9 cellular contexts compared by ENCODE assay signal in the genomic region with DNA sequence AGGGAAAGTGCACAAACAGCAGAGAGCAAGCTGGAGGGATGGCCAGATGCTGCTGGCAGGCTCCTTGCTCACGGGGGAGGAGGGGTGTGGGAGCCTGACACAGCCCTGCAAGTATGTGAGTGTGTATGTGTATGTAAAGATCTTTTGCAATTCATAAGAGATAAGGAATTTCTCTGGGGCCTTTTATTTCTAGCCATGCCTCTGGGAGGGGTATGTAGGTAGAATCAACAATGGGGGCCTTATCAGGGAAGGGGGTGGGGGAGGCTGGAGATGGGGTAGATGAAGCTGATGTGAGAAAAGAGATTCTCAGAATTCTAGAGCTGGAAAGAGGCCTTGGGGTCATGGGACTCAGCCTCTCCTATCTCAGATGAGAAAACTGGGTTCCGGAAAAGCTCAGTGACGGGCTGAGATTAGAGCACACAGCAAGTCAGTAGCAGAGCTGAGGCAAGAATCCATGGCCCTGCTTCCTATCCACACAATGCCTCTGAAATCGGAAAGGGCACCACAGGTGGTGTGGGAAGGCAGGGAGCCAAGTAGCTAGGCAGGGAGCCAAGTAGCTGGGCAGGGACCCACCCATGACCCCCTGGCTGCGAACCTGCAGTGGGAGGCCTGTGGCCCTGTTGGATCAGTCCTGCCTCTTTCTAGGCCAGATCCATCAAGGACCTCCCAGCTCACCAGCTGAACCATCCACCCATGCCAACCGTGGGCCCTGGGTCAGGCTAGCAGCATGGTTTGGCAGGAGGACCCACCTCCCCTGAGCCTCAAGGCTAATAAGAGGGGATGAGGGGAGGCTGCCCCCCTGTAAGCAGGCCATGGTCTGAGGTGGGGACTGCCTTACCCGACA. TPM values are rescaled to one million over a fixed set of nuclear protein-coding genes. Genes with fewer than 3 reads are reported as not detected.
DNase-seq lines count a peak whose midpoint lies in the region; ATAC-seq and TF ChIP-seq lines count a peak whose summit lies in the region.
"Had no signal": no experiment of that assay in that cellular context is flagged by ENCODE, and none has a peak within 500 bp of the region (broad histone marks: within the 10 kb centered on the region; RNA-seq: fewer than 3 reads in every experiment).

No MANE protein-coding gene starts in this region.

- ATAC-seq in GM18907 (IDR thresholded peaks at IDR 0.05; ENCODE audit: unreplicated experiment): no peak

- H3K4me3 ChIP-seq in coronary artery (no peak overlapping the region), mesodermal cell (ENCODE audit: extremely low read depth, insufficient read depth, low read length, poor library complexity, severe bottlenecking) (no peak overlapping the region)

- peaks cover 51% of the 10 kb centered on the region for H3K4me1 ChIP-seq in mesodermal cell (ENCODE audit: control insufficient read depth, insufficient read depth, low read length, poor library complexity, severe bottlenecking)

- H3K9me3 ChIP-seq in mesodermal cell (ENCODE audit: control insufficient read depth, low read length): no peaks in the 10 kb centered on the region

- no peaks in the 10 kb centered on the region for H3K36me3 ChIP-seq in mesodermal cell (ENCODE audit: control insufficient read depth, insufficient read depth, low read length)

- H3K27ac ChIP-seq in coronary artery (peak overlapping the region; percentile 36 to 85), mesodermal cell (ENCODE audit: low read depth, low read length, severe bottlenecking) (peak overlapping the region; percentile 77)
- H3K27ac ChIP-seq: parathyroid adenoma had no signal

- WGBS in mesodermal cell (ENCODE audit: insufficient coverage in 2 of 2), 2 experiments: 73 to 82% methylated on average over 4 to 6 of the region's 7 CpGs

- peak; percentile 76 for DNase-seq in AG09319 (ENCODE audit: extremely low read depth, low read depth)
- DNase-seq in NCI-H1092 (lab: John Stamatoyannopoulos, UW): peak; percentile 14
- no peak for DNase-seq in coronary artery (ENCODE audit: low spot score)
- no peak for DNase-seq in GDM1 (lab: John Stamatoyannopoulos, UW)
- no peak for DNase-seq in SW480 (ENCODE audit: low spot score)
- no peak for DNase-seq in NCI-H1105 (lab: John Stamatoyannopoulos, UW)

- TF ChIP-seq CTCF in AG09319 (IDR thresholded peaks at IDR 0.05; ENCODE audit: low read depth, low read length) (no peak), coronary artery (IDR thresholded peaks at IDR 0.05) (no peak)

RNA-seq across cellular contexts. Expression of gene PLEKHG3, which starts 54.7 kb away (rescaled TPM):
- polyA plus RNA-seq in mesodermal cell (2013, experiment 1 of 2): 46.7 TPM
- polyA plus RNA-seq in mesodermal cell (2013, experiment 2 of 2): 42.4 TPM

Comparison
In these comparisons a context has a peak if more than half of its experiments do, and no peak if none do; other contexts are left out.
1. DNase-seq: peak in AG09319 (single experiment) and NCI-H1092 (single experiment); none in coronary artery (single experiment), GDM1 (single experiment), SW480 (single experiment) and NCI-H1105 (single experiment).